ENCODE assay signal across 1 cellular context in genomic region chr20:12159266-12159665, GRCh38.
TF ChIP-seq lines count a peak whose summit lies in the region.

No MANE protein-coding gene starts in this region.

TF ChIP-seq in IMR-90, 13 proteins besides CTCF, POLR2A, EP300 and RAD21 (continued from another document):
- no peak for TF ChIP-seq SMC3 (IDR thresholded peaks at IDR 0.05; ENCODE audit: low read depth, low read length)
- no peak for TF ChIP-seq MAFK (IDR thresholded peaks at IDR 0.05; ENCODE audit: low read depth, low read length)
- no peak for TF ChIP-seq RFX5 (IDR thresholded peaks at IDR 0.05; ENCODE audit: low read depth, low read length)
- no peak for TF ChIP-seq ELK1 (IDR thresholded peaks at IDR 0.05; ENCODE audit: borderline replicate concordance, low read depth, low read length)
